Comparison of ENCODE assay signal across 15 cellular contexts in the genomic region with DNA sequence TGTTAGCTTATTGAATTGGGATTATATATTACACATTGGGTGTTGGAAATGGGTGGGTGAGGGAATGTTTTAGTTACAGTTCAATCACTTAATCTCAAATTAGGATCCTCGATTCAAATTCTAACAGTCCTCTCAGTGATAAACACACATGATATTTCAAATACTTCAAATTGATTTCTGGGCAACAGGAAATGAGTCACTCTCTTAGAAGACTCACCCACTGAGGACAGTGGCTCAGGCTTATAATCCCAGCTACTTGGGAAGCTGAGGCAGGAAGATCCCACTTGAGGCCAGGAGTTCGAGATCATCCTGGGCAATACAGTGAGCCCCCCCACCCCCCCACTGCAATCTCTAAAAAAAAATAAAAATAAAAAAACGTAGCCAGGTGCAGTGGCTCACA.
"Had no signal": no experiment of that assay in that cellular context is flagged by ENCODE, and none has a peak within 500 bp of the region (broad histone marks: within the 10 kb centered on the region; RNA-seq: fewer than 3 reads in every experiment).

No MANE protein-coding gene starts in this region.

- H3K27ac Mint-ChIP-seq: activated naive CD4-positive, alpha-beta T cell treated with anti-CD3 and anti-CD28 coated beads, Interleukin-2, amount 50 U/mL, for 72 hours; activated T-helper 2 cell treated with anti-CD3 and anti-CD28 coated beads, Interferon-gamma antibody, Interleukin-2, Interleukin-4, amounts not matched to agents 10 μg/mL and 5 μg/mL and 100 μg/mL, durations not matched to agents 14 hours and 24 hours and 36 hours had no signal

- H3K36me3 ChIP-seq: breast epithelium, uterus had no signal

- DNase-seq: activated CD4-positive, CD25-positive, alpha-beta regulatory T cell; anterior cingulate cortex; dorsolateral prefrontal cortex; posterior cingulate gyrus; T-helper 17 cell; tibial artery; uterus had no signal

- ATAC-seq: activated naive CD4-positive, alpha-beta T cell treated with anti-CD3 and anti-CD28 coated beads, Interleukin-2, amount 50 U/mL, for 72 hours; esophagus mucosa; gastroesophageal sphincter; stimulated activated effector memory CD8-positive, alpha-beta T cell treated with anti-CD3 and anti-CD28 coated beads, Interleukin-12 subunit alpha, Interleukin-12 subunit beta, amount 100 ng/mL, for 72 hours; T-helper 17 cell had no signal

- H3K27me3 Mint-ChIP-seq: T-helper 17 cell had no signal

- H3K4me3 ChIP-seq: breast epithelium, dorsolateral prefrontal cortex, gastroesophageal sphincter, right atrium auricular region, smooth muscle cell, tibial artery, uterus had no signal

- H3K4me1 ChIP-seq: breast epithelium, gastroesophageal sphincter, right atrium auricular region, tibial artery, uterus had no signal

- H3K27me3 ChIP-seq: breast epithelium, dorsolateral prefrontal cortex, gastroesophageal sphincter, right atrium auricular region, tibial artery, uterus had no signal

- H3K4me3 Mint-ChIP-seq: stimulated activated effector memory CD8-positive, alpha-beta T cell treated with anti-CD3 and anti-CD28 coated beads, Interleukin-12 subunit alpha, Interleukin-12 subunit beta, amount 100 ng/mL, for 72 hours; T-helper 17 cell had no signal

- H3K27ac ChIP-seq: breast epithelium, dorsolateral prefrontal cortex, gastroesophageal sphincter, right atrium auricular region, tibial artery, uterus had no signal

- H3K9me3 Mint-ChIP-seq: activated T-helper 2 cell treated with anti-CD3 and anti-CD28 coated beads, Interferon-gamma antibody, Interleukin-2, Interleukin-4, amounts not matched to agents 10 μg/mL and 5 μg/mL and 100 μg/mL, durations not matched to agents 14 hours and 24 hours and 36 hours; stimulated activated effector memory CD8-positive, alpha-beta T cell treated with anti-CD3 and anti-CD28 coated beads, Interleukin-12 subunit alpha, Interleukin-12 subunit beta, amount 100 ng/mL, for 72 hours had no signal

- H3K9me3 ChIP-seq: breast epithelium, gastroesophageal sphincter, right atrium auricular region, tibial artery, uterus had no signal
